21 cellular contexts compared by ENCODE assay signal in genomic region chr17:15454328-15454727, GRCh38. TPM values are rescaled to one million over a fixed set of nuclear protein-coding genes. Genes with fewer than 3 reads are reported as not detected.
DNase-seq lines count a peak whose midpoint lies in the region; ATAC-seq, FAIRE-seq and TF ChIP-seq lines count a peak whose summit lies in the region.
"Had no signal": no experiment of that assay in that cellular context is flagged by ENCODE, and none has a peak within 500 bp of the region (broad histone marks: within the 10 kb centered on the region; RNA-seq: fewer than 3 reads in every experiment).

No MANE protein-coding gene starts in this region.

- H3K27ac ChIP-seq in esophagus muscularis mucosa (replicated peaks in 1 of 4) (peak overlapping the region in 3 of 4 donors; percentile 9 to 79 (median 40)), muscle layer of duodenum (ENCODE audit: low read length) (peak overlapping the region; percentile 41), tibial nerve (peak overlapping the region in 3 of 4 donors; percentile 64 to 93 (median 79)), brain microvascular endothelial cell (no peak overlapping the region)
- H3K27ac ChIP-seq: BLaER1, KMS-11 had no signal

- H3K9me3 ChIP-seq in esophagus muscularis mucosa (peaks cover 0 to 4% (median 0%) of the 10 kb centered on the region in 4 donors), muscle layer of duodenum (ENCODE audit: control insufficient read depth in 1 of 2, low read length in 2 of 2) (peaks cover 0 to 4% of the 10 kb centered on the region in 2 donors), tibial nerve (no peaks in the 10 kb centered on the region)

- no peaks in the 10 kb centered on the region for H3K36me3 ChIP-seq in bronchial epithelial cell (ENCODE audit: control insufficient read depth, insufficient read depth, low read length)
- H3K36me3 ChIP-seq in esophagus muscularis mucosa, result no peaks in the 10 kb centered on the region
- H3K36me3 ChIP-seq in muscle layer of duodenum (ENCODE audit: control insufficient read depth in 1 of 2, insufficient read depth in 2 of 2, low read length in 2 of 2), result no peaks in the 10 kb centered on the region
- no peaks in the 10 kb centered on the region for H3K36me3 ChIP-seq in tibial nerve
- no peaks in the 10 kb centered on the region for H3K36me3 ChIP-seq in brain microvascular endothelial cell (replicated peaks)
- H3K36me3 ChIP-seq: BLaER1 had no signal

- H3K4me1 ChIP-seq in esophagus muscularis mucosa (peaks cover 27 to 63% (median 59%) of the 10 kb centered on the region in 4 donors), muscle layer of duodenum (ENCODE audit: control insufficient read depth in 1 of 2, insufficient read depth in 2 of 2, low read length in 2 of 2) (peaks cover 10 to 15% of the 10 kb centered on the region in 2 donors), tibial nerve (peaks cover 7 to 84% (median 61%) of the 10 kb centered on the region in 4 donors)

- peaks cover 7% of the 10 kb centered on the region for H3K9me3 Mint-ChIP-seq in activated CD8-positive, alpha-beta memory T cell treated with anti-CD3 and anti-CD28 coated beads, Interleukin-2, amount 10 ng/mL, durations not matched to agents 7 days and 5 days (ENCODE audit: low read depth)

- FAIRE-seq in bronchial epithelial cell (lab: Jason Lieb, UNC), result peak; percentile 88

- TF ChIP-seq EP300 in esophagus muscularis mucosa (IDR thresholded peaks at IDR 0.05) (no peak), tibial nerve (IDR thresholded peaks at IDR 0.05) (no peak)

- peaks cover 18% of the 10 kb centered on the region for H3K36me3 Mint-ChIP-seq in activated CD8-positive, alpha-beta memory T cell treated with anti-CD3 and anti-CD28 coated beads, Interleukin-2, amount 10 ng/mL, durations not matched to agents 7 days and 5 days

- no peak for ATAC-seq in activated CD8-positive, alpha-beta memory T cell treated with anti-CD3 and anti-CD28 coated beads, Interleukin-2, amount 10 ng/mL, durations not matched to agents 7 days and 5 days
- ATAC-seq: PC-3 had no signal

- H3K4me3 ChIP-seq in bronchial epithelial cell (ENCODE audit: low read depth, low read length) (no peak overlapping the region), esophagus muscularis mucosa (no peak overlapping the region), muscle layer of duodenum (ENCODE audit: low read depth in 1 of 2, low read length in 2 of 2) (no peak overlapping the region), tibial nerve (no peak overlapping the region), brain microvascular endothelial cell (ENCODE audit: low read depth, low read length) (no peak overlapping the region)
- H3K4me3 ChIP-seq: BLaER1 had no signal

- TF ChIP-seq CTCF in bronchial epithelial cell (IDR thresholded peaks at IDR 0.05; ENCODE audit: insufficient read depth, low read length, severe bottlenecking), result no peak
- no peak for TF ChIP-seq CTCF in esophagus muscularis mucosa (IDR thresholded peaks at IDR 0.05)
- TF ChIP-seq CTCF in tibial nerve (IDR thresholded peaks at IDR 0.05), result no peak
- TF ChIP-seq CTCF in brain microvascular endothelial cell (IDR thresholded peaks at IDR 0.05; ENCODE audit: low read depth, low read length, missing control alignments), result no peak

- H3K27me3 Mint-ChIP-seq in activated CD8-positive, alpha-beta memory T cell treated with anti-CD3 and anti-CD28 coated beads, Interleukin-2, amount 10 ng/mL, durations not matched to agents 7 days and 5 days, result no peaks in the 10 kb centered on the region
- H3K27me3 Mint-ChIP-seq: CD4-positive, alpha-beta memory T cell had no signal

- DNase-seq in bronchial epithelial cell (ENCODE audit: low read depth), result no peak
- no peak for DNase-seq in esophagus muscularis mucosa (ENCODE audit: extremely low spot score)
- DNase-seq in tibial nerve (ENCODE audit: low spot score in 2 of 2), result no peak
- no peak for DNase-seq in activated CD8-positive, alpha-beta memory T cell treated with anti-CD3 and anti-CD28 coated beads, Interleukin-2, amount 10 ng/mL, durations not matched to agents 7 days and 5 days
- no peak for DNase-seq in brain microvascular endothelial cell
- DNase-seq in SHP77 (lab: John Stamatoyannopoulos, UW), result no peak
- DNase-seq: CD4-positive, alpha-beta memory T cell; DMS153; GF-D8; H7; HFFc6; NCI-H1417 treated with DMSO at 0.1 percent for 48 hours; NCI-H187 treated with DMSO at 0.1 percent for 48 hours; NCI-H2227 treated with DMSO at 0.1 percent for 48 hours; NCI-H510A treated with DMSO at 0.1 percent for 48 hours; NCI-H774; PC-3; RPMI8226 had no signal

- CTCF ChIA-PET in activated CD8-positive, alpha-beta memory T cell treated with anti-CD3 and anti-CD28 coated beads, Interleukin-2, amount 10 ng/mL, durations not matched to agents 7 days and 5 days (lab: Charles Lee), result interaction anchor here (1.2 kb wide), 1 partner anchor 9 kb away, joined by 3 read pairs; no protein-coding TSS in a partner anchor

- H3K27me3 ChIP-seq in bronchial epithelial cell (ENCODE audit: control insufficient read depth, insufficient read depth, low read length) (no peaks in the 10 kb centered on the region), esophagus muscularis mucosa (no peaks in the 10 kb centered on the region), muscle layer of duodenum (ENCODE audit: low read depth, low read length) (no peaks in the 10 kb centered on the region), tibial nerve (no peaks in the 10 kb centered on the region), brain microvascular endothelial cell (replicated peaks) (no peaks in the 10 kb centered on the region)
- H3K27me3 ChIP-seq: BLaER1 had no signal

- TF ChIP-seq POLR2A in esophagus muscularis mucosa (IDR thresholded peaks at IDR 0.05; ENCODE audit: low read depth) (no peak), tibial nerve (IDR thresholded peaks at IDR 0.05) (no peak)

- H3K4me1 Mint-ChIP-seq in activated CD8-positive, alpha-beta memory T cell treated with anti-CD3 and anti-CD28 coated beads, Interleukin-2, amount 10 ng/mL, durations not matched to agents 7 days and 5 days, result no peaks in the 10 kb centered on the region
- H3K4me1 Mint-ChIP-seq: CD4-positive, alpha-beta memory T cell had no signal

- no peak overlapping the region for H3K4me3 Mint-ChIP-seq in activated CD8-positive, alpha-beta memory T cell treated with anti-CD3 and anti-CD28 coated beads, Interleukin-2, amount 10 ng/mL, durations not matched to agents 7 days and 5 days
- H3K4me3 Mint-ChIP-seq: CD4-positive, alpha-beta memory T cell; HFFc6 had no signal

- no peak overlapping the region for H3K27ac Mint-ChIP-seq in activated CD8-positive, alpha-beta memory T cell treated with anti-CD3 and anti-CD28 coated beads, Interleukin-2, amount 10 ng/mL, durations not matched to agents 7 days and 5 days
- H3K27ac Mint-ChIP-seq: CD4-positive, alpha-beta memory T cell; HFFc6 had no signal

- 90% methylated on average over 5 of the region's 5 CpGs for WGBS in esophagus muscularis mucosa
- 87 to 90% methylated on average over 5 of the region's 5 CpGs for WGBS in tibial nerve, 2 donors

- in situ Hi-C loops in brain microvascular endothelial cell (cut with HindIII; ENCODE audit: low pct_ligation_motif_present, low sequenced_read_pairs), result no loop called here

- intact Hi-C loops in esophagus muscularis mucosa (cut with DNase I), result no loop called here

RNA-seq across cellular contexts. Expression of gene CDRT4, which starts 13.1 kb away (rescaled TPM):
- total RNA-seq in bronchial epithelial cell (1.1 and 1.3 TPM in 2 replicates), esophagus muscularis mucosa (1 to 10 TPM; 1.6 to 6.6 (median 3.4) TPM), tibial nerve (10 to 100 TPM in 3 of 4 donors, 1 to 10 TPM in 1; 2.1 to 18.9 (median 12.4) TPM)
- total RNA-seq in activated CD8-positive, alpha-beta memory T cell treated with anti-CD3 and anti-CD28 coated beads, Interleukin-2, amount 10 ng/mL, durations not matched to agents 7 days and 5 days, result 1 to 10 TPM; 4.9 to 8.4 TPM
